Comparison of ENCODE assay signal across 1 cellular context in genomic region chr19:52961981-52962380, GRCh38.
TF ChIP-seq lines count a peak whose summit lies in the region.

No MANE protein-coding gene starts in this region.

TF ChIP-seq in H1, 55 proteins besides CTCF, POLR2A, EP300 and RAD21:
- TF ChIP-seq SIN3A (conservative IDR thresholded peaks at IDR 0.05 in 1 of 2, IDR thresholded peaks at IDR 0.05 in 1 of 2; ENCODE audit: low read depth in 1 of 2, low read length in 2 of 2) (no peak), FOSL1 (IDR thresholded peaks at IDR 0.05; ENCODE audit: insufficient read depth, low read depth, low read length) (no peak), GTF2F1 (IDR thresholded peaks at IDR 0.05; ENCODE audit: borderline replicate concordance, low read depth, low read length) (no peak), TAF7 (optimal IDR thresholded peaks at IDR 0.05; ENCODE audit: borderline replicate concordance, low read depth, low read length) (no peak), BRCA1 (IDR thresholded peaks at IDR 0.05; ENCODE audit: low read depth, low read length) (no peak), MAX (IDR thresholded peaks at IDR 0.05) (no peak), E2F6 (IDR thresholded peaks at IDR 0.05) (no peak), GABPA (IDR thresholded peaks at IDR 0.05; ENCODE audit: borderline replicate concordance, insufficient read depth, low read length) (no peak)
